17 cellular contexts compared by ENCODE assay signal in genomic region chr5:135137146-135137915, GRCh38.
"Had no signal": no experiment of that assay in that cellular context is flagged by ENCODE, and none has a peak within 500 bp of the region (broad histone marks: within the 10 kb centered on the region; RNA-seq: fewer than 3 reads in every experiment).

No MANE protein-coding gene starts in this region.

- H3K27ac ChIP-seq: dorsolateral prefrontal cortex, heart left ventricle, suprapubic skin, thyroid gland had no signal

- ATAC-seq: heart left ventricle, left lobe of liver, natural killer cell, right cardiac atrium had no signal

- H3K4me3 ChIP-seq: colonic mucosa, dorsolateral prefrontal cortex, heart left ventricle, suprapubic skin, thyroid gland had no signal

- H3K27me3 ChIP-seq: colonic mucosa, suprapubic skin, thyroid gland had no signal

- DNase-seq: colonic mucosa; effector memory CD4-positive, alpha-beta T cell; foreskin melanocyte; heart left ventricle; hypothalamus; islet precursor cell; natural killer cell; posterior cingulate gyrus; right cardiac atrium; stimulated activated CD4-positive, alpha-beta T cell treated with anti-CD3 and anti-CD28 coated beads, Interleukin-12 subunit alpha, Interleukin-12 subunit beta, amount 100 ng/mL, for 4 hours; stimulated activated naive CD4-positive, alpha-beta T cell treated with Interleukin-2 at 50 U/mL for 16 hours had no signal

- H3K36me3 ChIP-seq: colonic mucosa, heart left ventricle, suprapubic skin, thyroid gland had no signal

- H3K9me3 ChIP-seq: colonic mucosa, heart left ventricle, suprapubic skin, thyroid gland had no signal

- FAIRE-seq: small intestine, urothelium cell line had no signal
